In the genomic region with DNA sequence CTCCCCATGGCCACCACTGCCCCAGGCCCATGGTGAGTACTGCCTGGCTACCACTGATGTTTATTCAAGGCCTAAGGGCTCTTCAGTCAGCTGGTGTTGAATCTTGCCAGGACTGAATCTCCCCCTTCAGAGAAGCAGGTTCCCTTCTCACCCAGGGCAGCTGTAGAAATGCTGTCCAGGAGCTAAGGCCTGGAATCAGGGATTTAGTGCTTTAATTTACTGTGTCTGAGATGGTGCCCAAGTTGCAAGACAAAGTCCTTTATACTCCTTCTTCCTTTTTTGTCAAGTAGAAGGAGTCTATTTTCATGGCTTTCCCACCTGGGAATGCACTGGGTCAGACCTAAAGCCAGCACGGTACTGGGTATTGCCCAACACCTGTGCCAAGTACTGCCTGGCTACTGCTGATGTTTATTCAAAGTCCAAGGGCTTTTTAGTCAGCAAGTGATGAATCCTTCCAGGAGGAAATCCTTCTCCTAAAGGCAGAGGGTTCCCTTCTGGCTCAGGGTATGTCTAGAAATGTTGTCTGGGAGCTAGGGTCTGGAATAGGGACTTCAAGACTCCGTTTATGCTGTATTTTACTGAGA, we compare ENCODE assay signal across 16 cellular contexts.
DNase-seq lines count a peak whose midpoint lies in the region; ATAC-seq, FAIRE-seq and TF ChIP-seq lines count a peak whose summit lies in the region.
"Had no signal": no experiment of that assay in that cellular context is flagged by ENCODE, and none has a peak within 500 bp of the region (broad histone marks: within the 10 kb centered on the region; RNA-seq: fewer than 3 reads in every experiment).

No MANE protein-coding gene starts in this region.

- H2BK12ac ChIP-seq in H1 (ENCODE audit: low read depth, low read length), result no peak overlapping the region

- POLR2A ChIA-PET in H1 (lab: Charles Lee; ENCODE audit: partially characterized antibody), result no interaction called here

- no peak for TF ChIP-seq POLR2A in H1 (IDR thresholded peaks at IDR 0.05; ENCODE audit: control extremely low read depth in 1 of 2, low read depth in 2 of 2, low read length in 2 of 2)

- H4K8ac ChIP-seq in H1 (ENCODE audit: extremely low read depth, insufficient read depth, low read length), result no peak overlapping the region

- CTCF ChIA-PET in H1 (lab: Charles Lee; ENCODE audit: partially characterized antibody), result interaction anchor here (0.6 to 3.5 kb wide), 21 partner anchors 8 to 421 kb away, joined by 3 to 21 read pairs (median 5); no protein-coding TSS in a partner anchor
- CTCF ChIA-PET in activated naive CD4-positive, alpha-beta T cell treated with anti-CD3 and anti-CD28 coated beads, Interleukin-2, amount 10 ng/mL, durations not matched to agents 7 days and 5 days (lab: Charles Lee), result no interaction called here

- H3K23me2 ChIP-seq in H1 (ENCODE audit: low read depth, low read length), result no peaks in the 10 kb centered on the region

- H3K9ac ChIP-seq in H1 (replicated peaks in 1 of 4; ENCODE audit: extremely low read depth in 1 of 4, low read depth in 3 of 4, low read length in 3 of 4), result no peak overlapping the region

- no peaks in the 10 kb centered on the region for H3K27me3 Mint-ChIP-seq in activated naive CD4-positive, alpha-beta T cell treated with anti-CD3 and anti-CD28 coated beads, Interleukin-2, amount 10 ng/mL, durations not matched to agents 7 days and 5 days

- TF ChIP-seq CTCF in H1 (IDR thresholded peaks at IDR 0.05; ENCODE audit: control extremely low read depth in 1 of 3, insufficient read depth in 1 of 3, low read depth in 1 of 3, low read length in 3 of 3), result no peak

- no peak overlapping the region for H3K4me2 ChIP-seq in H1 (ENCODE audit: insufficient read depth in 1 of 2, low read depth in 2 of 2, low read length in 2 of 2)
- H3K4me2 ChIP-seq: GM23338 had no signal

- H3K4me3 ChIP-seq in H1 (ENCODE audit: extremely low read depth in 1 of 4, insufficient read depth in 2 of 4, low read depth in 3 of 4, low read length in 4 of 4), result no peak overlapping the region
- H3K4me3 ChIP-seq: GM23338 had no signal

- WGBS in H1 (ENCODE audit: extremely low coverage in 1 of 2, insufficient coverage in 1 of 2, insufficient read length in 1 of 2, insufficient replicate concordance in 2 of 2, low coverage in 1 of 2, low lambda C conversion rate in 2 of 2, missing lambda C conversion rate in 1 of 2), 2 experiments, result 97% methylated on average over 2 of the region's 2 CpGs; no CpG with 5 or more reads in 1 of the 2 experiments

- H3K27ac Mint-ChIP-seq in activated naive CD4-positive, alpha-beta T cell treated with anti-CD3 and anti-CD28 coated beads, Interleukin-2, amount 10 ng/mL, durations not matched to agents 7 days and 5 days, result no peak overlapping the region
- H3K27ac Mint-ChIP-seq: CD14-positive monocyte had no signal

- H4K20me1 ChIP-seq in H1 (replicated peaks in 1 of 2; ENCODE audit: control insufficient read depth in 1 of 2, insufficient read depth in 2 of 2, low read length in 2 of 2), result peaks cover 0 to 3% of the 10 kb centered on the region in 2 experiments

- no peaks in the 10 kb centered on the region for H3K4me1 Mint-ChIP-seq in activated naive CD4-positive, alpha-beta T cell treated with anti-CD3 and anti-CD28 coated beads, Interleukin-2, amount 10 ng/mL, durations not matched to agents 7 days and 5 days
- H3K4me1 Mint-ChIP-seq: CD14-positive monocyte had no signal

- H3K14ac ChIP-seq in H1 (ENCODE audit: insufficient read length), result no peak overlapping the region

- H2AFZ ChIP-seq in H1 (ENCODE audit: low read length), result no peak overlapping the region

- H3K79me1 ChIP-seq in H1 (ENCODE audit: low read depth, low read length), result no peaks in the 10 kb centered on the region

- H2BK15ac ChIP-seq in H1 (ENCODE audit: low read length), result no peak overlapping the region

- H3K4ac ChIP-seq in H1 (replicated peaks; ENCODE audit: insufficient read length, low read depth, low read length), result no peak overlapping the region

- no peak overlapping the region for H2BK20ac ChIP-seq in H1 (ENCODE audit: low read length)

- no peak overlapping the region for H2BK5ac ChIP-seq in H1 (ENCODE audit: low read depth, low read length)

- H3K9me3 Mint-ChIP-seq in activated naive CD4-positive, alpha-beta T cell treated with anti-CD3 and anti-CD28 coated beads, Interleukin-2, amount 10 ng/mL, durations not matched to agents 7 days and 5 days, result peaks cover 7% of the 10 kb centered on the region
- H3K9me3 Mint-ChIP-seq: GM23338 had no signal

- H3K36me3 ChIP-seq in H1 (ENCODE audit: control insufficient read depth in 2 of 4, insufficient read depth in 4 of 4, low read length in 3 of 4), result no peaks in the 10 kb centered on the region

- no peak overlapping the region for H3K4me3 Mint-ChIP-seq in activated naive CD4-positive, alpha-beta T cell treated with anti-CD3 and anti-CD28 coated beads, Interleukin-2, amount 10 ng/mL, durations not matched to agents 7 days and 5 days
- H3K4me3 Mint-ChIP-seq: CD14-positive monocyte, GM23338 had no signal

- no peak overlapping the region for H4K91ac ChIP-seq in H1 (replicated peaks; ENCODE audit: insufficient read length, low read length)

- H4K5ac ChIP-seq in H1 (ENCODE audit: insufficient read length, low read depth, low read length), result no peak overlapping the region

- no peaks in the 10 kb centered on the region for H3K27me3 ChIP-seq in H1 (replicated peaks in 1 of 4; ENCODE audit: control insufficient read depth in 3 of 4, extremely low read depth in 1 of 4, insufficient read depth in 3 of 4, low read length in 3 of 4)

- no peak for TF ChIP-seq EP300 in H1 (IDR thresholded peaks at IDR 0.05; ENCODE audit: borderline replicate concordance in 1 of 2, low read depth in 2 of 2, low read length in 2 of 2)

- H3K4me1 ChIP-seq in H1 (replicated peaks in 1 of 4; ENCODE audit: control insufficient read depth in 3 of 4, insufficient read depth in 4 of 4, low read length in 3 of 4), result no peaks in the 10 kb centered on the region
- H3K4me1 ChIP-seq: Caco-2 had no signal

- ATAC-seq in GM19395 (IDR thresholded peaks at IDR 0.05; ENCODE audit: unreplicated experiment) (peak; percentile 17), GM19452 (IDR thresholded peaks at IDR 0.05; ENCODE audit: unreplicated experiment) (no peak)

- H3K56ac ChIP-seq in H1 (replicated peaks; ENCODE audit: insufficient read length, low read depth, low read length), result no peak overlapping the region

- no peak overlapping the region for H3K18ac ChIP-seq in H1 (ENCODE audit: extremely low read depth, low read length)

- H3K23ac ChIP-seq in H1 (ENCODE audit: insufficient read length), result no peak overlapping the region

- no peak overlapping the region for H2AK5ac ChIP-seq in H1 (ENCODE audit: low read depth, low read length)

- H2BK120ac ChIP-seq in H1 (replicated peaks; ENCODE audit: low read depth, low read length), result no peak overlapping the region

- DNase-seq in NCI-H2029 (lab: John Stamatoyannopoulos, UW) (peak; percentile 69), H1 (ENCODE audit: low read depth in 1 of 2, low spot score in 2 of 2) (no peak), mucosa of gallbladder (ENCODE audit: low spot score) (peak; percentile 40), SKM-1 treated with dmso at 0.1 percent for 144 hours (lab: John Stamatoyannopoulos, UW; ENCODE audit: unreplicated experiment) (no peak), globus pallidus (ENCODE audit: low spot score) (no peak)
- no peak for DNase-seq in activated naive CD4-positive, alpha-beta T cell treated with anti-CD3 and anti-CD28 coated beads, Interleukin-2, amount 10 ng/mL, durations not matched to agents 7 days and 5 days
- DNase-seq: DMS79 treated with DMSO at 0.1 percent for 48 hours; Karpas-422; NK-92 treated with Interleukin-12 subunit alpha and Interleukin-12 subunit beta, amount 100 ng/mL, for 24 hours had no signal

- TF ChIP-seq RAD21 in H1 (IDR thresholded peaks at IDR 0.05 in 1 of 2, conservative IDR thresholded peaks at IDR 0.05 in 1 of 2; ENCODE audit: low read depth in 2 of 2, low read length in 2 of 2), result no peak

- no peaks in the 10 kb centered on the region for H3K9me3 ChIP-seq in H1 (ENCODE audit: insufficient read depth in 2 of 2, low read depth in 1 of 2, low read length in 1 of 2)
- H3K9me3 ChIP-seq: Caco-2 had no signal

- H3K27ac ChIP-seq in H1 (ENCODE audit: low read depth, low read length), result no peak overlapping the region

- H3K36me3 Mint-ChIP-seq in activated naive CD4-positive, alpha-beta T cell treated with anti-CD3 and anti-CD28 coated beads, Interleukin-2, amount 10 ng/mL, durations not matched to agents 7 days and 5 days, result no peaks in the 10 kb centered on the region
- H3K36me3 Mint-ChIP-seq: CD14-positive monocyte had no signal

- no peak for FAIRE-seq in H1 (lab: Jason Lieb, UNC)
- FAIRE-seq: G401.6, GM12892 had no signal

- H3K79me2 ChIP-seq in H1 (ENCODE audit: control insufficient read depth in 1 of 2, insufficient read depth in 2 of 2, low read length in 2 of 2), result no peaks in the 10 kb centered on the region

TF ChIP-seq in H1, 55 proteins besides CTCF, POLR2A, EP300 and RAD21 (continues in another document):
- no peak for TF ChIP-seq SP2 (IDR thresholded peaks at IDR 0.05; ENCODE audit: low read length)

Comparison
In these comparisons a context has a peak if more than half of its experiments do, and no peak if none do; other contexts are left out.
1. DNase-seq: peak in NCI-H2029 (single experiment) and mucosa of gallbladder (single experiment); none in H1 (0 of 2), SKM-1 treated with dmso at 0.1 percent for 144 hours (single experiment), activated naive CD4-positive, alpha-beta T cell treated with anti-CD3 and anti-CD28 coated beads, Interleukin-2, amount 10 ng/mL, durations not matched to agents 7 days and 5 days (single experiment) and globus pallidus (single experiment).